In the genomic region with DNA sequence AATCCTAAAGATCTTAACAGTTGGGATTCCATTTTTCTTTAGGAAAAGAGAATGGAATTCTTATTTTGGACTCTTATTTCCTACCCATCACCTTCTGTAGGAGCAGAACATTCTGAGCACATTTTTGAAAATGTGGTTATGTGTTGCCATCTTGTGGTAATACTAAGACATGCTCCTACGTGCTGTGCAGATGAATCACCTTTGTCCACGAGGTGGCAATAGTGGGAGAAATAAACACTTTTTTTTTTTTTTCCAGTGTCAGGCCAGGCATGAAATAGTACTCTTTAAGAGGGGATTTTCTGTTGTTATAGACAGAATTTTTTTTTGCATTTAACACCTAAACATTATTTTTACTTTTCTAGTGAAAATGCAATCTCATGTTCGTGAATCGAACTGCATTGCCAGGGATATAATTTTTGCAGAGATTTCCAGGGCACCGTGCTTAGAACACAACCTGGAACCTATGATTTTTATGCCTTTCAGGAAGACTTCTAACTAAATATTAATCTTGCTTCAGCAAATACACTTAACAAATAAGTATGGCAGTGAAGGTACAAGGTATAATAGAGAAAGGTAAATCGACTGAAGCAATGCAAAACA, we compare ENCODE assay signal across 8 cellular contexts.
A peak's percentile ranks its signal among the peaks of the same experiment; 100 is the strongest.
DNase-seq lines count a peak whose midpoint lies in the region; ATAC-seq, FAIRE-seq and TF ChIP-seq lines count a peak whose summit lies in the region.

No MANE protein-coding gene starts in this region.

- TF ChIP-seq CTCF in GM12878 (IDR thresholded peaks at IDR 0.05 in 2 of 3, conservative IDR thresholded peaks at IDR 0.05 in 1 of 3; ENCODE audit: control insufficient read depth in 2 of 3, extremely low read depth in 1 of 3, insufficient read depth in 1 of 3, low read depth in 3 of 3, low read length in 3 of 3) = peak; percentile 93 to 100 (median 99)

- POLR2A ChIA-PET in GM12878 (lab: Charles Lee) = no interaction called here

- FAIRE-seq in GM18507 (lab: Jason Lieb, UNC) (peak; percentile 96), GM12878 (lab: Jason Lieb, UNC) (peak; percentile 89)

- no peaks in the 10 kb centered on the region for H3K9me3 ChIP-seq in GM12878 (replicated peaks; ENCODE audit: control insufficient read depth, insufficient read depth, low read length)

- TF ChIP-seq RAD21 in GM12878 (IDR thresholded peaks at IDR 0.05; ENCODE audit: insufficient read depth, low read depth, low read length) = peak; percentile 79

- H3K36me3 ChIP-seq in ACC112 (ENCODE audit: insufficient read depth, low read length) (no peaks in the 10 kb centered on the region), GM12878 (ENCODE audit: control insufficient read depth in 2 of 2, insufficient read depth in 2 of 2, low read length in 1 of 2) (no peaks in the 10 kb centered on the region)

- no peaks in the 10 kb centered on the region for H3K79me2 ChIP-seq in ACC112 (ENCODE audit: control insufficient read depth, insufficient read depth, low read length, unreplicated experiment)
- no peaks in the 10 kb centered on the region for H3K79me2 ChIP-seq in GM12878 (ENCODE audit: control insufficient read depth, insufficient read depth, low read length)

- RAD21 ChIA-PET in GM12878 (lab: Charles Lee; ENCODE audit: unreplicated experiment) = no interaction called here

- no peak for TF ChIP-seq EP300 in GM12878 (IDR thresholded peaks at IDR 0.05; ENCODE audit: borderline replicate concordance in 1 of 2, control insufficient read depth in 1 of 2, low read depth in 2 of 2, low read length in 2 of 2)

- TF ChIP-seq POLR2A in GM12878 (IDR thresholded peaks at IDR 0.05; ENCODE audit: low read depth, low read length) = no peak

- CTCF ChIA-PET in GM12878 (lab: Yijun Ruan, JAX) = interaction anchor here (0.9 to 2.3 kb wide), 7 partner anchors 10 to 937 kb away, joined by 3 to 20 read pairs (median 4); no protein-coding TSS in a partner anchor

- no peaks in the 10 kb centered on the region for H3K27me3 ChIP-seq in ACC112 (ENCODE audit: insufficient read depth, low read length)
- H3K27me3 ChIP-seq in GM12878 (replicated peaks in 1 of 2; ENCODE audit: control insufficient read depth in 2 of 2, insufficient read depth in 2 of 2, low read length in 1 of 2) = no peaks in the 10 kb centered on the region

- H3K4me3 ChIP-seq in ACC112 (ENCODE audit: low read depth, low read length) (no peak overlapping the region), GM12878 (no peak overlapping the region)

- H3K4me1 ChIP-seq in ACC112 (ENCODE audit: control insufficient read depth, insufficient read depth, low read length, unreplicated experiment) = no peaks in the 10 kb centered on the region
- H3K4me1 ChIP-seq in GM12878 (ENCODE audit: control insufficient read depth, insufficient read depth, low read length) = no peaks in the 10 kb centered on the region

- 22% methylated on average over 6 of the region's 6 CpGs for WGBS in GM12878 (ENCODE audit: insufficient coverage, insufficient replicate concordance, low lambda C conversion rate, missing lambda C conversion rate)

- H3K27ac ChIP-seq in ACC112 (ENCODE audit: low read depth, low read length) (no peak overlapping the region), GM12878 (ENCODE audit: control insufficient read depth, insufficient read depth) (no peak overlapping the region)

- no peak overlapping the region for H3K9ac ChIP-seq in GM12878 (ENCODE audit: control insufficient read depth, insufficient read depth, low read length)

- H2AFZ ChIP-seq in ACC112 (ENCODE audit: low read length, unreplicated experiment) = peak overlapping the region; percentile 43
- H2AFZ ChIP-seq in GM12878 (ENCODE audit: control insufficient read depth, low read depth, low read length) = no peak overlapping the region

- ATAC-seq in HG02943 (IDR thresholded peaks at IDR 0.05; ENCODE audit: low read depth, unreplicated experiment) = peak; percentile 92
- peak; percentile 96 for ATAC-seq in GM12878

- H4K20me1 ChIP-seq in GM12878 (ENCODE audit: control insufficient read depth, insufficient read depth) = no peaks in the 10 kb centered on the region

- intact Hi-C loops in GM12878 (cut with micrococcal nuclease; ENCODE audit: unreplicated experiment) = loop anchor here (5.0 to 10.0 kb wide), 3 partner anchors 725 to 985 kb away; no protein-coding TSS in a partner anchor

- no TSS peak for BruUV-seq in GM12878 (replicated peaks; lab: Mats Ljungman, UMichigan)

- H3K4me2 ChIP-seq in GM12878 (ENCODE audit: control insufficient read depth, insufficient read depth) = no peak overlapping the region

- peak; percentile 5 for DNase-seq in GM18507 (ENCODE audit: extremely low spot score, insufficient read length, low read depth)
- peak; percentile 72 for DNase-seq in NCI-H146 treated with DMSO at 0.1 percent for 48 hours (lab: John Stamatoyannopoulos, UW; ENCODE audit: unreplicated experiment)
- peak; percentile 16 to 68 (median 38) for DNase-seq in T-helper 1 cell
- peak; percentile 45 for DNase-seq in GM12878 (ENCODE audit: low read depth, low spot score)
- DNase-seq in iPS DF 4.7 (ENCODE audit: extremely low read depth, low spot score) = peak; percentile 76
- peak; percentile 68 for DNase-seq in stimulated activated CD4-positive, alpha-beta T cell treated with anti-CD3 and anti-CD28 coated beads, Interleukin-15, amount 100 ng/mL, for 24 hours

- SMC1A ChIA-PET in GM12878 (lab: Charles Lee; ENCODE audit: uncharacterized antibody, unreplicated experiment) = interaction anchor here (0.9 to 1.5 kb wide), 4 partner anchors 15 to 126 kb away, joined by 3 to 7 read pairs (median 3); no protein-coding TSS in a partner anchor

- in situ Hi-C loops in GM12878 (cut with MboI) = loop anchor here (25.0 kb wide), 1 partner anchor 983 kb away; no protein-coding TSS in a partner anchor

TF ChIP-seq in GM12878, 131 proteins besides CTCF, POLR2A, EP300 and RAD21 (continues in another document):
- TF ChIP-seq YY1 (IDR thresholded peaks at IDR 0.05; ENCODE audit: low read depth, low read length) (peak; percentile 61), BCLAF1 (IDR thresholded peaks at IDR 0.05) (no peak), RELA (IDR thresholded peaks at IDR 0.05; ENCODE audit: borderline replicate concordance, partially characterized antibody) (no peak), ZBTB33 (IDR thresholded peaks at IDR 0.05) (0 out of 2 replicates have a peak, but pooled peaks have one; percentile 21), RB1 (IDR thresholded peaks at IDR 0.05; ENCODE audit: borderline replicate concordance) (0 out of 2 replicates have a peak, but pooled peaks have one; percentile 37), SREBF1 (IDR thresholded peaks at IDR 0.05; ENCODE audit: low read length) (no peak), FOXM1 (IDR thresholded peaks at IDR 0.05; ENCODE audit: low read depth, low read length) (peak; percentile 66; the same call in 1 of the 2 replicates), SMARCA5 (IDR thresholded peaks at IDR 0.05) (0 out of 2 replicates have a peak, but pooled peaks have one; percentile 55), CREM (IDR thresholded peaks at IDR 0.05; ENCODE audit: low read depth) (0 out of 2 replicates have a peak, but pooled peaks have one; percentile 46), SMAD5 (IDR thresholded peaks at IDR 0.05; ENCODE audit: low read depth) (no peak), SMC3 (IDR thresholded peaks at IDR 0.05; ENCODE audit: borderline replicate concordance, low read length) (peak; percentile 89), ZNF24 (IDR thresholded peaks at IDR 0.05) (peak; percentile 45; the same call in 1 of the 2 replicates), ATF3 (IDR thresholded peaks at IDR 0.05; ENCODE audit: borderline replicate concordance, extremely low read depth, low read depth, low read length) (peak; percentile 33; the same call in 1 of the 2 replicates), CREB1 (IDR thresholded peaks at IDR 0.05; ENCODE audit: low read depth) (peak; percentile 54; the same call in 1 of the 2 replicates), RUNX3 (IDR thresholded peaks at IDR 0.05; ENCODE audit: low read length) (peak; percentile 91), ZNF384 (IDR thresholded peaks at IDR 0.05; ENCODE audit: borderline replicate concordance, low read depth, low read length) (peak; percentile 99)

Comparison
In these comparisons a context has a peak if more than half of its experiments do, and no peak if none do; other contexts are left out.
1. DNase-seq: peak in every context shown above with its lines; median percentile 76 in iPS DF 4.7; 72 in NCI-H146 treated with DMSO at 0.1 percent for 48 hours; 68 in stimulated activated CD4-positive, alpha-beta T cell treated with anti-CD3 and anti-CD28 coated beads, Interleukin-15, amount 100 ng/mL, for 24 hours; 45 in GM12878; 38 in T-helper 1 cell; 5 in GM18507.